ENCODE assay signal across 15 cellular contexts in genomic region chr1:230141002-230141648, GRCh38.
DNase-seq lines count a peak whose midpoint lies in the region; ATAC-seq and TF ChIP-seq lines count a peak whose summit lies in the region.
"Had no signal": no experiment of that assay in that cellular context is flagged by ENCODE, and none has a peak within 500 bp of the region (broad histone marks: within the 10 kb centered on the region; RNA-seq: fewer than 3 reads in every experiment).

No MANE protein-coding gene starts in this region.

- H3K27me3 ChIP-seq in left ventricle myocardium inferior (ENCODE audit: low read depth) (no peaks in the 10 kb centered on the region), SK-N-SH (ENCODE audit: insufficient read depth) (no peaks in the 10 kb centered on the region), transverse colon (no peaks in the 10 kb centered on the region), prostate gland (replicated peaks; ENCODE audit: insufficient read depth) (no peaks in the 10 kb centered on the region)
- H3K27me3 ChIP-seq: body of pancreas, MG63 had no signal

- peaks cover 88% of the 10 kb centered on the region for H3K79me2 ChIP-seq in SK-N-SH (ENCODE audit: insufficient read depth)

- H4K20me1 ChIP-seq in SK-N-SH (ENCODE audit: insufficient read depth): peaks cover 66% of the 10 kb centered on the region

- intact Hi-C loops in left ventricle myocardium inferior (cut with micrococcal nuclease) (no loop called here), Right ventricle myocardium inferior (cut with DNase I) (no loop called here), transverse colon (cut with DNase I; ENCODE audit: low total_unique reads) (no loop called here), prostate gland (cut with DNase I) (no loop called here)

- ATAC-seq in Right ventricle myocardium inferior: no peak
- ATAC-seq: stimulated activated memory B cell treated with anti-CD40 and anti-IgM and Interleukin-4, amounts not matched to agents 10 μg/mL and 1 μg/mL and 100 μg/mL, for 72 hours had no signal

- in situ Hi-C loops in transverse colon (cut with MboI; ENCODE audit: low pct_ligation_motif_present in 1 of 4, low pct_unique_long_range_greater_than_20kb in 1 of 4, low sequenced_read_pairs in 3 of 4): no loop called here

- no peak for TF ChIP-seq RAD21 in SK-N-SH (IDR thresholded peaks at IDR 0.05; ENCODE audit: low read length)

- H3K9me3 ChIP-seq in left ventricle myocardium inferior (replicated peaks): no peaks in the 10 kb centered on the region
- no peaks in the 10 kb centered on the region for H3K9me3 ChIP-seq in SK-N-SH
- no peaks in the 10 kb centered on the region for H3K9me3 ChIP-seq in transverse colon
- H3K9me3 ChIP-seq in prostate gland: no peaks in the 10 kb centered on the region
- H3K9me3 ChIP-seq: body of pancreas, MG63 had no signal

- TF ChIP-seq EP300 in SK-N-SH (IDR thresholded peaks at IDR 0.05; ENCODE audit: borderline replicate concordance in 1 of 2, low read depth in 1 of 2, low read length in 1 of 2) (no peak), transverse colon (IDR thresholded peaks at IDR 0.05; ENCODE audit: low read depth) (no peak)

- CTCF ChIA-PET in SK-N-SH (lab: Yijun Ruan, JAX): interaction anchor here (0.7 kb wide), 1 partner anchor 31 kb away, joined by 4 read pairs; no protein-coding TSS in a partner anchor

- TF ChIP-seq CTCF in left ventricle myocardium inferior (IDR thresholded peaks at IDR 0.05; ENCODE audit: borderline replicate concordance) (no peak), SK-N-SH (IDR thresholded peaks at IDR 0.05) (no peak), fibroblast of pulmonary artery (IDR thresholded peaks at IDR 0.05; ENCODE audit: low read length, missing control alignments) (no peak), transverse colon (IDR thresholded peaks at IDR 0.05) (no peak), prostate gland (IDR thresholded peaks at IDR 0.05) (no peak)

- H3F3A ChIP-seq in SK-N-SH (replicated peaks; ENCODE audit: insufficient read depth): no peaks in the 10 kb centered on the region

- DNase-seq in left ventricle myocardium inferior: no peak
- no peak for DNase-seq in Right ventricle myocardium inferior (ENCODE audit: missing footprints)
- DNase-seq in SK-N-SH: no peak
- DNase-seq in fibroblast of pulmonary artery (ENCODE audit: low read depth): peak; percentile 67
- no peak for DNase-seq in transverse colon
- no peak for DNase-seq in pons (ENCODE audit: low spot score)
- DNase-seq in prostate gland (ENCODE audit: low spot score): no peak
- DNase-seq in immature natural killer cell: no peak
- DNase-seq: activated CD8-positive, alpha-beta memory T cell treated with anti-CD3 and anti-CD28 coated beads, Interleukin-2, amount 50 U/mL, for 4 hours; CD4-positive, CD25-positive, alpha-beta regulatory T cell; GDM1; MG63 had no signal

- no peaks in the 10 kb centered on the region for H3K9me3 Mint-ChIP-seq in immature natural killer cell
- H3K9me3 Mint-ChIP-seq: CD4-positive, CD25-positive, alpha-beta regulatory T cell; stimulated activated memory B cell treated with anti-CD40 and anti-IgM and Interleukin-4, amounts not matched to agents 10 μg/mL and 1 μg/mL and 100 μg/mL, for 72 hours had no signal

- peak overlapping the region; percentile 46; the same call in 1 of the 2 replicates for H3K4me2 ChIP-seq in SK-N-SH

- no peak overlapping the region for H3K9ac ChIP-seq in SK-N-SH

- no peak overlapping the region for H3K4me3 ChIP-seq in left ventricle myocardium inferior
- H3K4me3 ChIP-seq in SK-N-SH (ENCODE audit: low read depth in 2 of 2, low read length in 1 of 2): no peak overlapping the region
- H3K4me3 ChIP-seq in fibroblast of pulmonary artery (replicated peaks; ENCODE audit: low read depth, low read length): no peak overlapping the region
- no peak overlapping the region for H3K4me3 ChIP-seq in transverse colon
- H3K4me3 ChIP-seq in prostate gland: no peak overlapping the region
- H3K4me3 ChIP-seq: body of pancreas, lung, MG63 had no signal

- H3K36me3 ChIP-seq in left ventricle myocardium inferior: no peaks in the 10 kb centered on the region
- peaks cover 0 to 2% of the 10 kb centered on the region in 2 experiments for H3K36me3 ChIP-seq in SK-N-SH (replicated peaks in 1 of 2; ENCODE audit: control insufficient read depth in 1 of 2, insufficient read depth in 2 of 2, low read length in 1 of 2)
- no peaks in the 10 kb centered on the region for H3K36me3 ChIP-seq in transverse colon
- H3K36me3 ChIP-seq in prostate gland: no peaks in the 10 kb centered on the region

- H3K4me1 Mint-ChIP-seq in immature natural killer cell: peaks cover 44 to 68% of the 10 kb centered on the region in 2 donors

- TF ChIP-seq POLR2A in transverse colon (IDR thresholded peaks at IDR 0.05): no peak
- TF ChIP-seq POLR2A in prostate gland (IDR thresholded peaks at IDR 0.05): no peak

- H3K27ac Mint-ChIP-seq in immature natural killer cell: no peak overlapping the region
- H3K27ac Mint-ChIP-seq: stimulated activated memory B cell treated with anti-CD40 and anti-IgM and Interleukin-4, amounts not matched to agents 10 μg/mL and 1 μg/mL and 100 μg/mL, for 72 hours had no signal

- POLR2A ChIA-PET in SK-N-SH (lab: Yijun Ruan, JAX): no interaction called here

- H3K27me3 Mint-ChIP-seq in immature natural killer cell (ENCODE audit: low read depth in 3 of 3): peaks cover 0 to 4% (median 3%) of the 10 kb centered on the region in 3 donors
- H3K27me3 Mint-ChIP-seq: CD4-positive, CD25-positive, alpha-beta regulatory T cell; stimulated activated memory B cell treated with anti-CD40 and anti-IgM and Interleukin-4, amounts not matched to agents 10 μg/mL and 1 μg/mL and 100 μg/mL, for 72 hours had no signal

- H3K27ac ChIP-seq in left ventricle myocardium inferior (replicated peaks) (peak overlapping the region; percentile 12), SK-N-SH (ENCODE audit: low read depth in 2 of 2, low read length in 1 of 2) (peak overlapping the region in 1 of 2 experiments; percentile 47; a peak in 2 of 4 replicates), transverse colon (peak overlapping the region in 3 of 4 donors; percentile 37 to 69 (median 67)), prostate gland (no peak overlapping the region)

- H3K4me1 ChIP-seq in left ventricle myocardium inferior (peaks cover 86% of the 10 kb centered on the region), SK-N-SH (ENCODE audit: control insufficient read depth in 1 of 2, insufficient read depth in 2 of 2, low read depth in 1 of 2, low read length in 1 of 2) (peaks cover 31 to 68% of the 10 kb centered on the region in 2 experiments; a peak in 3 of 4 replicates), transverse colon (peaks cover 19 to 47% (median 33%) of the 10 kb centered on the region in 4 donors), prostate gland (replicated peaks) (no peaks in the 10 kb centered on the region)

- peaks cover 0 to 3% (median 0%) of the 10 kb centered on the region in 3 donors for H3K36me3 Mint-ChIP-seq in immature natural killer cell

- no peak overlapping the region for H2AFZ ChIP-seq in SK-N-SH (ENCODE audit: low read depth)

- no peak overlapping the region for H3K4me3 Mint-ChIP-seq in immature natural killer cell
- H3K4me3 Mint-ChIP-seq: CD4-positive, CD25-positive, alpha-beta regulatory T cell; stimulated activated memory B cell treated with anti-CD40 and anti-IgM and Interleukin-4, amounts not matched to agents 10 μg/mL and 1 μg/mL and 100 μg/mL, for 72 hours had no signal

- 86% methylated on average over 8 of the region's 8 CpGs for WGBS in SK-N-SH (ENCODE audit: low lambda C conversion rate)
- 81% methylated on average over 4 to 8 of the region's 8 CpGs for WGBS in transverse colon (ENCODE audit: low coverage in 1 of 2), 2 donors
- 82% methylated on average over 8 of the region's 8 CpGs for WGBS in prostate gland

- no peaks in the 10 kb centered on the region for H3K9me2 ChIP-seq in SK-N-SH

TF ChIP-seq in SK-N-SH, 30 proteins besides CTCF, POLR2A, EP300 and RAD21:
- no peak for TF ChIP-seq RCOR1 (IDR thresholded peaks at IDR 0.05; ENCODE audit: low read length)
- TF ChIP-seq FOSL2 (IDR thresholded peaks at IDR 0.05; ENCODE audit: borderline replicate concordance, low read depth): peak; percentile 41; the same call in 1 of the 2 replicates
- TF ChIP-seq PBX3 (IDR thresholded peaks at IDR 0.05): peak; percentile 57
- TF ChIP-seq, protein P1, sequence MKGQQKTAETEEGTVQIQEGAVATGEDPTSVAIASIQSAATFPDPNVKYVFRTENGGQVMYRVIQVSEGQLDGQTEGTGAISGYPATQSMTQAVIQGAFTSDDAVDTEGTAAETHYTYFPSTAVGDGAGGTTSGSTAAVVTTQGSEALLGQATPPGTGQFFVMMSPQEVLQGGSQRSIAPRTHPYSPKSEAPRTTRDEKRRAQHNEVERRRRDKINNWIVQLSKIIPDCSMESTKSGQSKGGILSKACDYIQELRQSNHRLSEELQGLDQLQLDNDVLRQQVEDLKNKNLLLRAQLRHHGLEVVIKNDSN (IDR thresholded peaks at IDR 0.05; ENCODE audit: borderline replicate concordance, low read depth): no peak
- peak; percentile 75 for TF ChIP-seq MEF2A (IDR thresholded peaks at IDR 0.05; ENCODE audit: borderline replicate concordance, low read depth)
- no peak for TF ChIP-seq TEAD4 (IDR thresholded peaks at IDR 0.05; ENCODE audit: borderline replicate concordance, insufficient read depth)
- no peak for TF ChIP-seq TAF1 (IDR thresholded peaks at IDR 0.05; ENCODE audit: borderline replicate concordance, low read depth, low read length)
- TF ChIP-seq JUND (IDR thresholded peaks at IDR 0.05): peak; percentile 63; the same call in 1 of the 2 replicates

Comparison
In these comparisons a context has a peak if more than half of its experiments do, and no peak if none do; other contexts are left out.
1. H3K27ac ChIP-seq: peak in left ventricle myocardium inferior (single experiment) and transverse colon (3 of 4); none in prostate gland (0 of 2).